Comparison of ENCODE assay signal across 10 cellular contexts in the genomic region with DNA sequence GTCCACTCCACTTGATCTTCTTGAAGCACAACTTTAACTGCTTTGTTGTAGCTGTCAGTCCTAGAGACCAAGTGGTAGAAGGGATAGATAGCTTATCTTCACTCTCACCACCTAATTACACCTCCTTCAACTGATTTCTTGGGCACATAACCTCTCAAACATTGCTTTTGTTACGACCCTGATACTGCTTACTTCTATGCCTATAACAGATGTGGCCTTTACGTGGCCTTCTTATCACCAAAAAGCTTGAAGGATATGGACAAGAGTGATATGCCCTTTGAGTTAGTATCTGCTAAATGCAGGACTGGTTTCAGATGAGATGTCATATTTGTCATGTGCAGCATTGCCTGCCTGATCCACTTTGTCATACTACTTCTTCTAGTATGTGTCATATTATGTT.
"Had no signal": no experiment of that assay in that cellular context is flagged by ENCODE, and none has a peak within 500 bp of the region (broad histone marks: within the 10 kb centered on the region; RNA-seq: fewer than 3 reads in every experiment).

No MANE protein-coding gene starts in this region.

- DNase-seq: GM23248, GOT3, H7, HFFc6, IMR-90, KG1 had no signal

- H3K4me3 Mint-ChIP-seq: HFFc6 had no signal

- H3K36me3 ChIP-seq: HAP-1 had no signal

- H2AFZ ChIP-seq: GM23248 had no signal

- H3K9me3 ChIP-seq: HAP-1 had no signal

- H3K9ac ChIP-seq: GM23248 had no signal

- H3K27ac ChIP-seq: GM23248, HL-60 had no signal

- ATAC-seq: HCT116, K562 had no signal

- H3K4me1 ChIP-seq: HAP-1 had no signal

- H3K27ac Mint-ChIP-seq: HFFc6 had no signal

- H3K4me3 ChIP-seq: GM23248, HAP-1, K562 had no signal

- FAIRE-seq: K562 had no signal
